9 cellular contexts compared by ENCODE assay signal in the genomic region with DNA sequence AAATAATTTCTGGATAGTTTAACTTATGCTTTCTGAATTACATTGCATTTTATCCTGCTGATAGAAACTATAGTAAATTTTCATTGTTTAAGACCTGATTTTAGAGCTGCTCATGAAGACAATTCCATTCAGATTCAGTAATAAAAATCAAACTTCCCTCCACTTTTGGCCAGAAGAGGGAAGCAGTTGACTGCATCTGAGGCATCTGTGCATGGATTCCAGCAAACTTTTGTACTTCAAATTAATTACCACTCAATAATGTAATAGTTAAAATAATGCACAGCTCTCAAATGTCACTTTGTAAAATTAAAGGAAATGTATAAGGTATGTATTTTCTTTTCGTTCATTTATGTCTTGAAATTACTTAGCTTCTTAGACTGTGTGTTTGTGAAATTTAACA.
DNase-seq lines count a peak whose midpoint lies in the region; ATAC-seq, FAIRE-seq and TF ChIP-seq lines count a peak whose summit lies in the region.
"Had no signal": no experiment of that assay in that cellular context is flagged by ENCODE, and none has a peak within 500 bp of the region (broad histone marks: within the 10 kb centered on the region; RNA-seq: fewer than 3 reads in every experiment).

No MANE protein-coding gene starts in this region.

- no peaks in the 10 kb centered on the region for H4K20me1 ChIP-seq in neural progenitor cell (ENCODE audit: low read depth)

- peaks cover 2% of the 10 kb centered on the region for H3K27me3 Mint-ChIP-seq in neural progenitor cell (ENCODE audit: insufficient read depth, low read depth)

- H3K9ac ChIP-seq in neural progenitor cell, result no peak overlapping the region

- H3K9me3 ChIP-seq in neural progenitor cell (ENCODE audit: low read depth), result no peaks in the 10 kb centered on the region

- H3K27ac Mint-ChIP-seq in neural progenitor cell, result no peak overlapping the region
- H3K27ac Mint-ChIP-seq: activated naive CD8-positive, alpha-beta T cell treated with anti-CD3 and anti-CD28 coated beads for 36 hours had no signal

- no peaks in the 10 kb centered on the region for H3K36me3 Mint-ChIP-seq in neural progenitor cell

- no peak overlapping the region for H3K27ac ChIP-seq in neural progenitor cell

- no peaks in the 10 kb centered on the region for H3K27me3 ChIP-seq in neural progenitor cell

- H3K4me3 ChIP-seq in NB4 (ENCODE audit: low read depth, low read length) (no peak overlapping the region), neural progenitor cell (no peak overlapping the region)

- no peak overlapping the region for H3K4me2 ChIP-seq in neural progenitor cell

- TF ChIP-seq CTCF in NB4 (IDR thresholded peaks at IDR 0.05; ENCODE audit: low read depth, low read length) (peak; percentile 7), neural progenitor cell (IDR thresholded peaks at IDR 0.05) (peak; percentile 76)

- H2AFZ ChIP-seq in neural progenitor cell (replicated peaks), result no peak overlapping the region

- no peaks in the 10 kb centered on the region for H3K36me3 ChIP-seq in neural progenitor cell

- H3F3A ChIP-seq in neural progenitor cell (ENCODE audit: low read depth), result no peaks in the 10 kb centered on the region

- no peak overlapping the region for H3K4me3 Mint-ChIP-seq in neural progenitor cell
- H3K4me3 Mint-ChIP-seq: activated naive CD8-positive, alpha-beta T cell treated with anti-CD3 and anti-CD28 coated beads for 36 hours had no signal

- H3K79me2 ChIP-seq in neural progenitor cell (ENCODE audit: low read depth), result no peaks in the 10 kb centered on the region

- no peak for TF ChIP-seq POLR2A in NB4 (IDR thresholded peaks at IDR 0.05; ENCODE audit: extremely low read depth, insufficient read length)

- peaks cover 9% of the 10 kb centered on the region for H3K9me3 Mint-ChIP-seq in neural progenitor cell

- DNase-seq in NB4 (ENCODE audit: low read depth) (peak; percentile 12), cerebellar cortex (ENCODE audit: low spot score) (peak; percentile 10), neural progenitor cell (ENCODE audit: low spot score) (peak; percentile 34), NCI-H1092 treated with DMSO at 0.1 percent for 48 hours (lab: John Stamatoyannopoulos, UW) (no peak), LoVo (ENCODE audit: low spot score) (no peak), ureter (ENCODE audit: low spot score) (no peak)
- DNase-seq: activated naive CD8-positive, alpha-beta T cell treated with anti-CD3 and anti-CD28 coated beads for 36 hours had no signal

- no peak for ATAC-seq in HG03460 (IDR thresholded peaks at IDR 0.05; ENCODE audit: unreplicated experiment)

- H3K4me1 Mint-ChIP-seq in neural progenitor cell, result no peaks in the 10 kb centered on the region
- H3K4me1 Mint-ChIP-seq: activated naive CD8-positive, alpha-beta T cell treated with anti-CD3 and anti-CD28 coated beads for 36 hours had no signal

- peaks cover 6% of the 10 kb centered on the region for H3K4me1 ChIP-seq in neural progenitor cell

- FAIRE-seq in G401.6 (lab: Jason Lieb, UNC), result peak; percentile 58

Comparison
In these comparisons a context has a peak if more than half of its experiments do, and no peak if none do; other contexts are left out.
1. DNase-seq: peak in NB4 (single experiment), cerebellar cortex (single experiment) and neural progenitor cell (single experiment); none in NCI-H1092 treated with DMSO at 0.1 percent for 48 hours (single experiment), LoVo (single experiment) and ureter (single experiment).